9 cellular contexts compared by ENCODE assay signal in the genomic region with DNA sequence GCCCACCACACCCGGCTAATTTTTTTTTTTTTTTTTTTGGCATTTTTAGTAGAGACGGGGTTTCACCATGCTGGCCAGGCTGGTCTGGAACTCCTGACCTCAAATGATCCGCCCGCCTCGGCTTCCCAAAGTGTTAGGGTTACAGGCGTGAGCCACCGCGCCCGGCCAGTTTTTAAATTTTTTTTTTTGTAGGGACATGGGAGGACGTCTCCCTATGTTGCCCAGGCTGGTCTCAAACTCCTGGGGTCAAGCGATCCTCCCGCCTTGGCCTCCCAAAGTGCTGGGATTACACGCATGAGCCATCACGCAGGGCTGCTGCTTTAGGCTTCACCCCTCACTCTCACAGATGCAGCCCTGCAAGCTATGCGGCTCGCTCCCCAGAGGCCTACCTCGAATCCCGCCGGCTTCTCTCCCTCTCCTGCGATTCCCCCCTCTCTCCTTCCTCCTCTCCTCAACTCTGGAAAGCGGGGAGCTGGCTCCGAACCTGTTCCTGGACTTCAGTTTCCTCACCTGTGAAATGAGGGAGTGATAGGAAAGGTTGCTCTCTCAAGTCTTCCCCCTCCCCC. TPM values are rescaled to one million over a fixed set of nuclear protein-coding genes. Genes with fewer than 3 reads are reported as not detected.
DNase-seq lines count a peak whose midpoint lies in the region; ATAC-seq and TF ChIP-seq lines count a peak whose summit lies in the region.
"Had no signal": no experiment of that assay in that cellular context is flagged by ENCODE, and none has a peak within 500 bp of the region (broad histone marks: within the 10 kb centered on the region; RNA-seq: fewer than 3 reads in every experiment).

No MANE protein-coding gene starts in this region.

- H3K27me3 ChIP-seq in GM23338 (ENCODE audit: insufficient read depth) (no peaks in the 10 kb centered on the region), SJCRH30 (no peaks in the 10 kb centered on the region)

- H3K4me3 ChIP-seq in GM23338 (peak overlapping the region; percentile 96), SJCRH30 (peak overlapping the region; percentile 97; the same call in 1 of the 2 replicates), epithelial cell of esophagus (ENCODE audit: low read length) (peak overlapping the region; percentile 93), retinal pigment epithelial cell (ENCODE audit: low read length) (peak overlapping the region; percentile 94)

- no peaks in the 10 kb centered on the region for H3K9me3 Mint-ChIP-seq in GM23338

- H3K9me3 ChIP-seq in SJCRH30 (replicated peaks) = no peaks in the 10 kb centered on the region

- peaks cover 39% of the 10 kb centered on the region for H3K79me2 ChIP-seq in GM23338 (replicated peaks; ENCODE audit: insufficient read depth)

- H3K36me3 ChIP-seq in GM23338 (ENCODE audit: insufficient read depth) = peaks cover 6% of the 10 kb centered on the region; the same call in 1 of the 2 replicates
- H3K36me3 ChIP-seq in SJCRH30 = peaks cover 7% of the 10 kb centered on the region

- DNase-seq in GM23338 (ENCODE audit: low spot score) = peak; percentile 49
- no peak for DNase-seq in SJCRH30
- no peak for DNase-seq in epithelial cell of esophagus (ENCODE audit: low read depth)
- no peak for DNase-seq in retinal pigment epithelial cell (ENCODE audit: low read depth)
- DNase-seq in NCI-H748 (lab: John Stamatoyannopoulos, UW; ENCODE audit: unreplicated experiment) = no peak
- DNase-seq in globus pallidus (ENCODE audit: low spot score) = no peak
- DNase-seq in NCI-H69 (lab: John Stamatoyannopoulos, UW) = no peak
- DNase-seq: MV-4-11 had no signal

- peak overlapping the region; percentile 98 for H3K4me3 Mint-ChIP-seq in GM23338

- peak overlapping the region; percentile 89 for H3K27ac Mint-ChIP-seq in GM23338

- H3K27me3 Mint-ChIP-seq in GM23338 (ENCODE audit: insufficient read depth, low read depth, poor library complexity) = peaks cover 8% of the 10 kb centered on the region

- ATAC-seq in GM23338 = no peak
- no peak for ATAC-seq in GM19351 (IDR thresholded peaks at IDR 0.05; ENCODE audit: unreplicated experiment)

- peaks cover 27% of the 10 kb centered on the region for H4K20me1 ChIP-seq in GM23338 (replicated peaks; ENCODE audit: insufficient read depth)

- H2AFZ ChIP-seq in GM23338 = peak overlapping the region; percentile 91

- H3K27ac ChIP-seq in GM23338 (ENCODE audit: low read depth) = peak overlapping the region; percentile 90
- no peak overlapping the region for H3K27ac ChIP-seq in SJCRH30

- no peak for TF ChIP-seq CTCF in GM23338 (conservative IDR thresholded peaks at IDR 0.05; ENCODE audit: low read depth in 2 of 2)
- TF ChIP-seq CTCF in epithelial cell of esophagus (IDR thresholded peaks at IDR 0.05; ENCODE audit: insufficient read depth, low read depth, low read length, missing control alignments) = no peak
- TF ChIP-seq CTCF in retinal pigment epithelial cell (conservative IDR thresholded peaks at IDR 0.05; ENCODE audit: low read depth, low read length) = no peak

- H3K9me2 ChIP-seq in GM23338 (ENCODE audit: insufficient read depth) = no peaks in the 10 kb centered on the region

- peak overlapping the region; percentile 90 for H3K4me2 ChIP-seq in GM23338

- H3K4me1 Mint-ChIP-seq in GM23338 = peaks cover 30% of the 10 kb centered on the region

- peaks cover 24% of the 10 kb centered on the region; the same call in 1 of the 2 replicates for H3K4me1 ChIP-seq in GM23338 (ENCODE audit: insufficient read depth)
- peaks cover 4% of the 10 kb centered on the region; the same call in 1 of the 2 replicates for H3K4me1 ChIP-seq in SJCRH30

- 0 out of 2 replicates have a peak, but pooled peaks cover 13% of the 10 kb centered on the region for H3F3A ChIP-seq in GM23338 (replicated peaks; ENCODE audit: low read depth)

- peaks cover 14% of the 10 kb centered on the region for H3K36me3 Mint-ChIP-seq in GM23338 (ENCODE audit: low read depth)

TF ChIP-seq in GM23338, 12 proteins besides CTCF, POLR2A, EP300 and RAD21 (continues in another document):
- TF ChIP-seq ZNF331 (CRISPR knock-in tag; IDR thresholded peaks at IDR 0.05; ENCODE audit: low read depth) = no peak
- TF ChIP-seq EZH2phosphoT487 (IDR thresholded peaks at IDR 0.05; ENCODE audit: unreplicated experiment) = no peak
- no peak for TF ChIP-seq ZNF114 (CRISPR knock-in tag; IDR thresholded peaks at IDR 0.05)
- TF ChIP-seq, protein P1, sequence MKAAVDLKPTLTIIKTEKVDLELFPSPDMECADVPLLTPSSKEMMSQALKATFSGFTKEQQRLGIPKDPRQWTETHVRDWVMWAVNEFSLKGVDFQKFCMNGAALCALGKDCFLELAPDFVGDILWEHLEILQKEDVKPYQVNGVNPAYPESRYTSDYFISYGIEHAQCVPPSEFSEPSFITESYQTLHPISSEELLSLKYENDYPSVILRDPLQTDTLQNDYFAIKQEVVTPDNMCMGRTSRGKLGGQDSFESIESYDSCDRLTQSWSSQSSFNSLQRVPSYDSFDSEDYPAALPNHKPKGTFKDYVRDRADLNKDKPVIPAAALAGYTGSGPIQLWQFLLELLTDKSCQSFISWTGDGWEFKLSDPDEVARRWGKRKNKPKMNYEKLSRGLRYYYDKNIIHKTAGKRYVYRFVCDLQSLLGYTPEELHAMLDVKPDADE (IDR thresholded peaks at IDR 0.05) = no peak
- no peak for TF ChIP-seq NANOG (IDR thresholded peaks at IDR 0.05; ENCODE audit: borderline replicate concordance)
- no peak for TF ChIP-seq STAT1 (IDR thresholded peaks at IDR 0.05; ENCODE audit: unreplicated experiment)
- no peak for TF ChIP-seq EZH2 (IDR thresholded peaks at IDR 0.05; ENCODE audit: low read depth, unreplicated experiment)
- TF ChIP-seq CREB1 (CRISPR knock-in tag; IDR thresholded peaks at IDR 0.05; ENCODE audit: low read depth) = no peak
- TF ChIP-seq, protein P2, sequence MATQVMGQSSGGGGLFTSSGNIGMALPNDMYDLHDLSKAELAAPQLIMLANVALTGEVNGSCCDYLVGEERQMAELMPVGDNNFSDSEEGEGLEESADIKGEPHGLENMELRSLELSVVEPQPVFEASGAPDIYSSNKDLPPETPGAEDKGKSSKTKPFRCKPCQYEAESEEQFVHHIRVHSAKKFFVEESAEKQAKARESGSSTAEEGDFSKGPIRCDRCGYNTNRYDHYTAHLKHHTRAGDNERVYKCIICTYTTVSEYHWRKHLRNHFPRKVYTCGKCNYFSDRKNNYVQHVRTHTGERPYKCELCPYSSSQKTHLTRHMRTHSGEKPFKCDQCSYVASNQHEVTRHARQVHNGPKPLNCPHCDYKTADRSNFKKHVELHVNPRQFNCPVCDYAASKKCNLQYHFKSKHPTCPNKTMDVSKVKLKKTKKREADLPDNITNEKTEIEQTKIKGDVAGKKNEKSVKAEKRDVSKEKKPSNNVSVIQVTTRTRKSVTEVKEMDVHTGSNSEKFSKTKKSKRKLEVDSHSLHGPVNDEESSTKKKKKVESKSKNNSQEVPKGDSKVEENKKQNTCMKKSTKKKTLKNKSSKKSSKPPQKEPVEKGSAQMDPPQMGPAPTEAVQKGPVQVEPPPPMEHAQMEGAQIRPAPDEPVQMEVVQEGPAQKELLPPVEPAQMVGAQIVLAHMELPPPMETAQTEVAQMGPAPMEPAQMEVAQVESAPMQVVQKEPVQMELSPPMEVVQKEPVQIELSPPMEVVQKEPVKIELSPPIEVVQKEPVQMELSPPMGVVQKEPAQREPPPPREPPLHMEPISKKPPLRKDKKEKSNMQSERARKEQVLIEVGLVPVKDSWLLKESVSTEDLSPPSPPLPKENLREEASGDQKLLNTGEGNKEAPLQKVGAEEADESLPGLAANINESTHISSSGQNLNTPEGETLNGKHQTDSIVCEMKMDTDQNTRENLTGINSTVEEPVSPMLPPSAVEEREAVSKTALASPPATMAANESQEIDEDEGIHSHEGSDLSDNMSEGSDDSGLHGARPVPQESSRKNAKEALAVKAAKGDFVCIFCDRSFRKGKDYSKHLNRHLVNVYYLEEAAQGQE (IDR thresholded peaks at IDR 0.05; ENCODE audit: unreplicated experiment) = no peak

RNA-seq across cellular contexts. Expression of a gene that starts 0.9 kb away (rescaled TPM):
- 6.9 and 7.9 TPM in 2 replicates for total RNA-seq in GM23338 (2014; rRNA removed; shearing (Covaris generic))
- polyA plus RNA-seq in GM23338 (2016; fragmentation: Nextera tagmentation; extraction: Ambion mirVana) = 3.7 and 3.8 TPM in 2 replicates
- total RNA-seq in SJCRH30 (2014; rRNA removed; shearing (Covaris generic)) = 1.2 TPM in 2 replicates

RNA-seq across cellular contexts. Expression of a gene that starts 1.0 kb away (rescaled TPM):
- 108 and 170 TPM in 2 replicates for total RNA-seq in GM23338 (2014; rRNA removed; shearing (Covaris generic))
- 93.4 and 107 TPM in 2 replicates for polyA plus RNA-seq in GM23338 (2016; fragmentation: Nextera tagmentation; extraction: Ambion mirVana)
- total RNA-seq in SJCRH30 (2014; rRNA removed; shearing (Covaris generic)) = 45.2 and 64.7 TPM in 2 replicates

RNA-seq across cellular contexts. Expression of a gene that starts 29.5 kb away (rescaled TPM):
- total RNA-seq in GM23338 (2014; rRNA removed; shearing (Covaris generic)) = 12.4 and 13.9 TPM in 2 replicates
- 1.8 and 3.3 TPM in 2 replicates for polyA plus RNA-seq in GM23338 (2016; fragmentation: Nextera tagmentation; extraction: Ambion mirVana)
- 4.1 and 7.3 TPM in 2 replicates for total RNA-seq in SJCRH30 (2014; rRNA removed; shearing (Covaris generic))

RNA-seq across cellular contexts. Expression of a gene that starts 31.0 kb away (rescaled TPM):
- 6.0 and 8.8 TPM in 2 replicates for total RNA-seq in GM23338 (2014; rRNA removed; shearing (Covaris generic))
- 3.3 and 4.2 TPM in 2 replicates for polyA plus RNA-seq in GM23338 (2016; fragmentation: Nextera tagmentation; extraction: Ambion mirVana)
- 4.8 and 5.8 TPM in 2 replicates for total RNA-seq in SJCRH30 (2014; rRNA removed; shearing (Covaris generic))

RNA-seq across cellular contexts. Expression of a gene that starts 39.1 kb away (rescaled TPM):
- 2.1 and 4.2 TPM in 2 replicates for total RNA-seq in GM23338 (2014; rRNA removed; shearing (Covaris generic))
- 2.2 and 2.5 TPM in 2 replicates for polyA plus RNA-seq in GM23338 (2016; fragmentation: Nextera tagmentation; extraction: Ambion mirVana)
- 1.4 and 3.4 TPM in 2 replicates for total RNA-seq in SJCRH30 (2014; rRNA removed; shearing (Covaris generic))
